10 cellular contexts compared by ENCODE assay signal in genomic region chr1:148424138-148425003, GRCh38. TPM values are rescaled to one million over a fixed set of nuclear protein-coding genes. Genes with fewer than 3 reads are reported as not detected.
A peak's percentile ranks its signal among the peaks of the same experiment; 100 is the strongest.
DNase-seq lines count a peak whose midpoint lies in the region; ATAC-seq, FAIRE-seq and TF ChIP-seq lines count a peak whose summit lies in the region.
"Not testable (repeated sequence)": the region's sequence is repeated elsewhere in the genome, so short reads cannot be mapped to it uniquely, and the experiment has no call there.
"Had no signal": no experiment of that assay in that cellular context is flagged by ENCODE, and none has a peak within 500 bp of the region (broad histone marks: within the 10 kb centered on the region; RNA-seq: fewer than 3 reads in every experiment).

No MANE protein-coding gene starts in this region.

- H4K20me1 ChIP-seq in astrocyte (ENCODE audit: insufficient read depth, low read length): not testable (repeated sequence)

- H3K27me3 Mint-ChIP-seq in CD8-positive, alpha-beta memory T cell; astrocyte (ENCODE audit: low read depth, unreplicated experiment); nephron (ENCODE audit: low read depth): not testable (repeated sequence)

- H3K36me3 Mint-ChIP-seq in CD8-positive, alpha-beta memory T cell: peaks cover 3 to 60% (median 22%) of the 10 kb centered on the region in 3 donors
- H3K36me3 Mint-ChIP-seq in astrocyte (ENCODE audit: low read depth, unreplicated experiment) (peaks cover 17% of the 10 kb centered on the region), nephron (ENCODE audit: low read depth) (peaks cover 33% of the 10 kb centered on the region)

- not testable (repeated sequence) for DNase-seq in CD8-positive, alpha-beta memory T cell; stimulated activated naive CD8-positive, alpha-beta T cell treated with anti-CD3 and anti-CD28 coated beads, Interleukin-15, Interleukin-2, amounts not matched to agents 100 U/mL and 50 U/mL, for 24 hours
- DNase-seq in HT1080 (ENCODE audit: low read depth): peak; percentile 88
- peak; percentile 41 to 48 for DNase-seq in SJSA1 (ENCODE audit: low read depth in 1 of 2, low spot score in 2 of 2)
- peak; percentile 60 for DNase-seq in astrocyte (ENCODE audit: low read depth)
- peak; percentile 55 for DNase-seq in iris pigment epithelial cell (ENCODE audit: low read depth)

- H3K9me3 Mint-ChIP-seq in CD8-positive, alpha-beta memory T cell; astrocyte (ENCODE audit: unreplicated experiment); nephron: not testable (repeated sequence)

- H3K4me2 ChIP-seq in astrocyte (ENCODE audit: low read length): peak overlapping the region; percentile 15

- not testable (repeated sequence) for H3K36me3 ChIP-seq in CD8-positive, alpha-beta memory T cell (ENCODE audit: insufficient read depth, low read length); SJSA1; astrocyte (ENCODE audit: insufficient read depth, low read length)

- not testable (repeated sequence) for H3K27me3 ChIP-seq in CD8-positive, alpha-beta memory T cell (ENCODE audit: insufficient read depth, low read length, poor library complexity, severe bottlenecking); SJSA1 (replicated peaks); astrocyte (ENCODE audit: insufficient read depth, low read length)

- H3K27ac Mint-ChIP-seq in CD8-positive, alpha-beta memory T cell: peak overlapping the region; percentile 35 to 93 (median 74)
- H3K27ac Mint-ChIP-seq in astrocyte (ENCODE audit: unreplicated experiment): peak overlapping the region; percentile 78
- H3K27ac Mint-ChIP-seq in nephron: peak overlapping the region in 2 of 3 experiments; percentile 49 to 70

- not testable (repeated sequence) for H3K79me2 ChIP-seq in astrocyte (ENCODE audit: insufficient read depth, low read length)

- H2AFZ ChIP-seq in astrocyte (ENCODE audit: low read depth, low read length): not testable (repeated sequence)

- ATAC-seq in esophagus mucosa: peak; percentile 91
- ATAC-seq in stimulated activated naive CD8-positive, alpha-beta T cell treated with anti-CD3 and anti-CD28 coated beads, Interleukin-15, Interleukin-2, amounts not matched to agents 100 U/mL and 50 U/mL, for 24 hours: peak; percentile 48

- not testable (repeated sequence) for H3K4me3 ChIP-seq in CD8-positive, alpha-beta memory T cell (ENCODE audit: low read length); SJSA1; astrocyte (ENCODE audit: insufficient read depth, low read depth, low read length)

- H3K4me1 ChIP-seq in CD8-positive, alpha-beta memory T cell (ENCODE audit: insufficient read depth, low read length); SJSA1 (replicated peaks); astrocyte (ENCODE audit: insufficient read depth, low read length): not testable (repeated sequence)

- H3K9ac ChIP-seq in astrocyte (ENCODE audit: low read length): not testable (repeated sequence)

- CTCF ChIA-PET in CD8-positive, alpha-beta memory T cell (lab: Charles Lee): not testable (repeated sequence)

- not testable (repeated sequence) for H3K9me3 ChIP-seq in CD8-positive, alpha-beta memory T cell (ENCODE audit: low read length); SJSA1 (replicated peaks); astrocyte (ENCODE audit: insufficient read depth, low read depth, low read length)

- FAIRE-seq in astrocyte (lab: Jason Lieb, UNC): not testable (repeated sequence)

- not testable (repeated sequence) for H3K4me3 Mint-ChIP-seq in CD8-positive, alpha-beta memory T cell; astrocyte (ENCODE audit: unreplicated experiment); nephron

- POLR2A ChIA-PET in CD8-positive, alpha-beta memory T cell (lab: Charles Lee): interaction anchor here (1.1 kb wide), 1 partner anchor 51 kb away, joined by 7 read pairs; no protein-coding TSS in a partner anchor

- not testable (repeated sequence) for TF ChIP-seq CTCF in astrocyte (IDR thresholded peaks at IDR 0.05; ENCODE audit: insufficient read depth, low read depth, low read length); nephron (IDR thresholded peaks at IDR 0.05; ENCODE audit: unreplicated experiment in 3 of 3)

- peaks cover 49 to 68% (median 61%) of the 10 kb centered on the region in 3 donors for H3K4me1 Mint-ChIP-seq in CD8-positive, alpha-beta memory T cell
- peaks cover 16% of the 10 kb centered on the region for H3K4me1 Mint-ChIP-seq in astrocyte (ENCODE audit: low read depth, unreplicated experiment)
- not testable (repeated sequence) for H3K4me1 Mint-ChIP-seq in nephron

- not testable (repeated sequence) for H3K27ac ChIP-seq in CD8-positive, alpha-beta memory T cell (ENCODE audit: low read depth, low read length); SJSA1; astrocyte (ENCODE audit: low read depth, low read length)

RNA-seq across cellular contexts. Expression of gene PPIAL4G, which starts 58.7 kb away (rescaled TPM):
- total RNA-seq in CD8-positive, alpha-beta memory T cell: under 1 TPM; 0.44 TPM
- not detected for polyA plus RNA-seq in CD8-positive, alpha-beta memory T cell
- not detected in 2 replicates for total RNA-seq in HT1080 (2014; rRNA removed; shearing (Covaris generic))
- polyA plus RNA-seq in HT1080 (2015; cell fraction: cytosol; rRNA removed): not detected in 2 replicates
- not detected in 2 replicates for polyA plus RNA-seq in HT1080 (2015; cell fraction: nucleus; rRNA removed)
- not detected in 2 replicates for total RNA-seq in SJSA1 (2014; rRNA removed; shearing (Covaris generic))
- total RNA-seq in astrocyte (not detected in 2 replicates), esophagus mucosa (not detected)
- total RNA-seq: glomerular endothelial cell, lower leg skin had no signal
